Comparison of ENCODE assay signal across 8 cellular contexts in genomic region chr6:71420693-71421328, GRCh38.
DNase-seq lines count a peak whose midpoint lies in the region; ATAC-seq, FAIRE-seq and TF ChIP-seq lines count a peak whose summit lies in the region.

No MANE protein-coding gene starts in this region.

- H3K9me3 ChIP-seq in heart left ventricle = no peaks in the 10 kb centered on the region

- FAIRE-seq in urothelium cell line (lab: Jason Lieb, UNC) = no peak

- H3K27me3 Mint-ChIP-seq in activated CD4-positive, alpha-beta T cell treated with anti-CD3 and anti-CD28 coated beads, Interleukin-2, amount 10 ng/mL, durations not matched to agents 7 days and 5 days = peaks cover 57% of the 10 kb centered on the region

- no peak overlapping the region for H3K27ac Mint-ChIP-seq in activated CD4-positive, alpha-beta T cell treated with anti-CD3 and anti-CD28 coated beads, Interleukin-2, amount 10 ng/mL, durations not matched to agents 7 days and 5 days

- 2 to 12% (median 4%) methylated on average over 23 to 46 of the region's 46 CpGs for WGBS in heart left ventricle, 4 donors

- H3K36me3 ChIP-seq in heart left ventricle = peaks cover 0 to 15% (median 13%) of the 10 kb centered on the region in 9 donors

- H3K4me3 ChIP-seq in heart left ventricle = peak overlapping the region; percentile 74 to 94 (median 88)

- DNase-seq in activated CD4-positive, alpha-beta T cell treated with anti-CD3 and anti-CD28 coated beads, Interleukin-2, amount 10 ng/mL, durations not matched to agents 7 days and 5 days = no peak
- DNase-seq in activated CD4-positive, alpha-beta T cell treated with anti-CD3 and anti-CD28 coated beads, Interleukin-2, amount 50 U/mL, for 1 hour = no peak
- DNase-seq in NCI-H2196 treated with DMSO at 0.1 percent for 48 hours (lab: John Stamatoyannopoulos, UW; ENCODE audit: unreplicated experiment) (peak; percentile 66), heart left ventricle (peak; percentile 95 to 98 (median 98)), occipital lobe (lab: John Stamatoyannopoulos, UW) (peak; percentile 97), urothelium cell line (ENCODE audit: low spot score) (no peak)

- ATAC-seq in HG02610 (IDR thresholded peaks at IDR 0.05; ENCODE audit: unreplicated experiment) = peak; percentile 99
- peak; percentile 98 to 99 (median 99) for ATAC-seq in heart left ventricle

- intact Hi-C loops in heart left ventricle (cut with DNase I) = loop anchor here in 6 of 10 donors (2.0 to 10.0 kb wide), 4 partner anchors 34 to 134 kb away; partner anchors contain the start of gene OGFRL1 (in 1 of the 6)

- H3K4me1 ChIP-seq in heart left ventricle = peaks cover 4 to 28% (median 19%) of the 10 kb centered on the region in 12 donors

- no peaks in the 10 kb centered on the region for H3K9me3 Mint-ChIP-seq in activated CD4-positive, alpha-beta T cell treated with anti-CD3 and anti-CD28 coated beads, Interleukin-2, amount 10 ng/mL, durations not matched to agents 7 days and 5 days

- H3K27ac ChIP-seq in angular gyrus (ENCODE audit: low read depth, low read length) = peak overlapping the region; percentile 64
- peak overlapping the region; percentile 89 to 99 (median 97) for H3K27ac ChIP-seq in heart left ventricle

- H3K4me3 Mint-ChIP-seq in activated CD4-positive, alpha-beta T cell treated with anti-CD3 and anti-CD28 coated beads, Interleukin-2, amount 10 ng/mL, durations not matched to agents 7 days and 5 days = peak overlapping the region; percentile 16

- CTCF ChIA-PET in activated CD4-positive, alpha-beta T cell treated with anti-CD3 and anti-CD28 coated beads, Interleukin-2, amount 10 ng/mL, durations not matched to agents 7 days and 5 days (lab: Charles Lee) = no interaction called here

- TF ChIP-seq CTCF in heart left ventricle (IDR thresholded peaks at IDR 0.05) = peak in 1 of 12 donors; percentile 11

- H3K4me1 Mint-ChIP-seq in activated CD4-positive, alpha-beta T cell treated with anti-CD3 and anti-CD28 coated beads, Interleukin-2, amount 10 ng/mL, durations not matched to agents 7 days and 5 days = peaks cover 8% of the 10 kb centered on the region

- peaks cover 0 to 20% (median 0%) of the 10 kb centered on the region in 9 donors for H3K27me3 ChIP-seq in heart left ventricle

- TF ChIP-seq POLR2A in heart left ventricle (IDR thresholded peaks at IDR 0.05) = peak; percentile 87 to 99

- POLR2A ChIA-PET in activated CD4-positive, alpha-beta T cell treated with anti-CD3 and anti-CD28 coated beads, Interleukin-2, amount 10 ng/mL, durations not matched to agents 7 days and 5 days (lab: Charles Lee) = no interaction called here

- peaks cover 1% of the 10 kb centered on the region for H3K36me3 Mint-ChIP-seq in activated CD4-positive, alpha-beta T cell treated with anti-CD3 and anti-CD28 coated beads, Interleukin-2, amount 10 ng/mL, durations not matched to agents 7 days and 5 days (ENCODE audit: low read depth)

Comparison
In these comparisons a context has a peak if more than half of its experiments do, and no peak if none do; other contexts are left out.
1. DNase-seq: peak in NCI-H2196 treated with DMSO at 0.1 percent for 48 hours (single experiment), heart left ventricle (5 of 5) and occipital lobe (single experiment); none in activated CD4-positive, alpha-beta T cell treated with anti-CD3 and anti-CD28 coated beads, Interleukin-2, amount 10 ng/mL, durations not matched to agents 7 days and 5 days (single experiment), activated CD4-positive, alpha-beta T cell treated with anti-CD3 and anti-CD28 coated beads, Interleukin-2, amount 50 U/mL, for 1 hour (single experiment) and urothelium cell line (single experiment).